1 cellular context compared by ENCODE assay signal in genomic region chr15:50798684-50799083, GRCh38.
TF ChIP-seq lines count a peak whose summit lies in the region.

No MANE protein-coding gene starts in this region.

TF ChIP-seq in GM23338, 12 proteins besides CTCF, POLR2A, EP300 and RAD21 (continued from another document):
- TF ChIP-seq ZNF462 (CRISPR knock-in tag; IDR thresholded peaks at IDR 0.05) (no peak), EZH2 (IDR thresholded peaks at IDR 0.05; ENCODE audit: low read depth, unreplicated experiment) (no peak)
